ENCODE assay signal across 8 cellular contexts in genomic region chr13:23159205-23159586, GRCh38. TPM values are rescaled to one million over a fixed set of nuclear protein-coding genes. Genes with fewer than 3 reads are reported as not detected.
DNase-seq lines count a peak whose midpoint lies in the region; ATAC-seq and TF ChIP-seq lines count a peak whose summit lies in the region.

No MANE protein-coding gene starts in this region.

- TF ChIP-seq RAD21 in SK-N-SH (IDR thresholded peaks at IDR 0.05; ENCODE audit: low read length): no peak; the same call in 1 of the 2 replicates

- H3K27ac Mint-ChIP-seq in glutamatergic neuron (ENCODE audit: unreplicated experiment): no peak overlapping the region

- CTCF ChIA-PET in SK-N-SH (lab: Yijun Ruan, JAX): interaction anchor here (0.6 to 1.0 kb wide), 3 partner anchors 8 to 729 kb away, joined by 3 to 5 read pairs (median 3); no protein-coding TSS in a partner anchor

- H4K20me1 ChIP-seq in SK-N-SH (ENCODE audit: insufficient read depth): no peaks in the 10 kb centered on the region

- TF ChIP-seq POLR2A in sigmoid colon (IDR thresholded peaks at IDR 0.05): no peak

- TF ChIP-seq EP300 in SK-N-SH (IDR thresholded peaks at IDR 0.05; ENCODE audit: borderline replicate concordance in 1 of 2, low read depth in 1 of 2, low read length in 1 of 2): no peak
- no peak for TF ChIP-seq EP300 in sigmoid colon (IDR thresholded peaks at IDR 0.05)

- 3% methylated on average over 9 of the region's 11 CpGs for WGBS in SK-N-SH (ENCODE audit: low lambda C conversion rate)
- 16 to 20% methylated on average over 11 of the region's 11 CpGs for WGBS in sigmoid colon, 2 donors

- H3K36me3 ChIP-seq in SK-N-SH (replicated peaks in 1 of 2; ENCODE audit: control insufficient read depth in 1 of 2, insufficient read depth in 2 of 2, low read length in 1 of 2) (no peaks in the 10 kb centered on the region), sigmoid colon (no peaks in the 10 kb centered on the region)

- peaks cover 16% of the 10 kb centered on the region for H3K27me3 Mint-ChIP-seq in glutamatergic neuron (ENCODE audit: unreplicated experiment)

- H3K4me3 Mint-ChIP-seq in glutamatergic neuron (ENCODE audit: unreplicated experiment): peak overlapping the region; percentile 94

- intact Hi-C loops in Right ventricle myocardium inferior (cut with DNase I) (no loop called here), cardiac septum (cut with DNase I) (no loop called here), sigmoid colon (cut with DNase I) (no loop called here)

- H3F3A ChIP-seq in SK-N-SH (replicated peaks; ENCODE audit: insufficient read depth): no peaks in the 10 kb centered on the region

- TF ChIP-seq CTCF in SK-N-SH (IDR thresholded peaks at IDR 0.05) (peak; percentile 68), glutamatergic neuron (IDR thresholded peaks at IDR 0.05; ENCODE audit: partially characterized antibody, unreplicated experiment) (peak; percentile 82), sigmoid colon (IDR thresholded peaks at IDR 0.05) (peak in 1 of 4 experiments; percentile 21)

- peak overlapping the region; percentile 68; the same call in 1 of the 2 replicates for H2AFZ ChIP-seq in SK-N-SH (ENCODE audit: low read depth)

- H3K9ac ChIP-seq in SK-N-SH: no peak overlapping the region

- peaks cover 32% of the 10 kb centered on the region for H3K27me3 ChIP-seq in SK-N-SH (ENCODE audit: insufficient read depth)
- H3K27me3 ChIP-seq in sigmoid colon: peaks cover 0 to 25% (median 12%) of the 10 kb centered on the region in 3 donors

- DNase-seq in Right ventricle myocardium inferior (ENCODE audit: missing footprints) (no peak), cardiac septum (ENCODE audit: low spot score) (no peak), SK-N-SH (peak; percentile 54), glutamatergic neuron (peak; percentile 82), sigmoid colon (no peak), T-helper 9 cell (no peak), midbrain (lab: John Stamatoyannopoulos, UW) (no peak)

- H3K36me3 Mint-ChIP-seq in glutamatergic neuron (ENCODE audit: unreplicated experiment): no peaks in the 10 kb centered on the region

- H3K4me1 ChIP-seq in SK-N-SH (ENCODE audit: control insufficient read depth in 1 of 2, insufficient read depth in 2 of 2, low read depth in 1 of 2, low read length in 1 of 2): no peaks in the 10 kb centered on the region
- H3K4me1 ChIP-seq in sigmoid colon: peaks cover 0 to 10% (median 3%) of the 10 kb centered on the region in 4 donors

- H3K4me2 ChIP-seq in SK-N-SH: peak overlapping the region; percentile 67

- peaks cover 4% of the 10 kb centered on the region for H3K4me1 Mint-ChIP-seq in glutamatergic neuron (ENCODE audit: low read depth, unreplicated experiment)

- POLR2A ChIA-PET in SK-N-SH (lab: Yijun Ruan, JAX): no interaction called here

- H3K27ac ChIP-seq in SK-N-SH (ENCODE audit: low read depth in 2 of 2, low read length in 1 of 2): no peak overlapping the region
- H3K27ac ChIP-seq in sigmoid colon: no peak overlapping the region

- H3K9me3 ChIP-seq in SK-N-SH (no peaks in the 10 kb centered on the region), sigmoid colon (no peaks in the 10 kb centered on the region)

- no peaks in the 10 kb centered on the region for H3K79me2 ChIP-seq in SK-N-SH (ENCODE audit: insufficient read depth)

- peaks cover 5% of the 10 kb centered on the region for H3K9me3 Mint-ChIP-seq in glutamatergic neuron (ENCODE audit: unreplicated experiment)

- peak overlapping the region in 1 of 2 experiments; percentile 48; a peak in 1 of 4 replicates for H3K4me3 ChIP-seq in SK-N-SH (ENCODE audit: low read depth in 2 of 2, low read length in 1 of 2)
- H3K4me3 ChIP-seq in sigmoid colon: peak overlapping the region; percentile 18 to 40 (median 34)

- peak; percentile 64 for ATAC-seq in Right ventricle myocardium inferior
- no peak for ATAC-seq in HG02678 (IDR thresholded peaks at IDR 0.05; ENCODE audit: unreplicated experiment)

- H3K9me2 ChIP-seq in SK-N-SH: no peaks in the 10 kb centered on the region

TF ChIP-seq in SK-N-SH, 30 proteins besides CTCF, POLR2A, EP300 and RAD21:
- TF ChIP-seq USF2 (IDR thresholded peaks at IDR 0.05; ENCODE audit: borderline replicate concordance, low read depth, low read length): no peak
- TF ChIP-seq RCOR1 (IDR thresholded peaks at IDR 0.05; ENCODE audit: low read length): no peak
- no peak for TF ChIP-seq GABPA (IDR thresholded peaks at IDR 0.05; ENCODE audit: low read depth)
- no peak for TF ChIP-seq NRF1 (IDR thresholded peaks at IDR 0.05; ENCODE audit: low read depth, low read length)
- TF ChIP-seq MEF2A (IDR thresholded peaks at IDR 0.05; ENCODE audit: borderline replicate concordance, low read depth): no peak
- TF ChIP-seq TEAD4 (IDR thresholded peaks at IDR 0.05; ENCODE audit: borderline replicate concordance, insufficient read depth): no peak
- no peak for TF ChIP-seq MAX (IDR thresholded peaks at IDR 0.05; ENCODE audit: low read depth)
- no peak for TF ChIP-seq RXRA (IDR thresholded peaks at IDR 0.05; ENCODE audit: borderline replicate concordance, low read depth)
- no peak for TF ChIP-seq ZBTB33 (IDR thresholded peaks at IDR 0.05; ENCODE audit: borderline replicate concordance, low read depth)
- TF ChIP-seq NFIC (IDR thresholded peaks at IDR 0.05; ENCODE audit: borderline replicate concordance): no peak
- TF ChIP-seq USF1 (IDR thresholded peaks at IDR 0.05; ENCODE audit: borderline replicate concordance, low read depth): no peak
- TF ChIP-seq TAF1 (IDR thresholded peaks at IDR 0.05; ENCODE audit: borderline replicate concordance, low read depth, low read length): no peak
- TF ChIP-seq ELF1 (IDR thresholded peaks at IDR 0.05): no peak
- TF ChIP-seq FOSL2 (IDR thresholded peaks at IDR 0.05; ENCODE audit: borderline replicate concordance, low read depth): no peak
- no peak for TF ChIP-seq GATA2 (CRISPR knock-in tag; IDR thresholded peaks at IDR 0.05)
- TF ChIP-seq TCF12 (IDR thresholded peaks at IDR 0.05): no peak
- TF ChIP-seq CHD2 (IDR thresholded peaks at IDR 0.05; ENCODE audit: low read length, partially characterized antibody): no peak
- TF ChIP-seq SMC3 (IDR thresholded peaks at IDR 0.05; ENCODE audit: low read depth, low read length): no peak
- TF ChIP-seq JUND (IDR thresholded peaks at IDR 0.05): no peak
- no peak for TF ChIP-seq RFX5 (IDR thresholded peaks at IDR 0.05; ENCODE audit: low read length)

RNA-seq across cellular contexts. Expression of gene SGCG, which starts 21.6 kb away (rescaled TPM):
- total RNA-seq in Right ventricle myocardium inferior (80.5 TPM), cardiac septum (81.7 TPM), glutamatergic neuron (ENCODE audit: unreplicated experiment) (2.6 TPM), sigmoid colon (1 to 10 TPM in 2 of 4 donors, under 1 TPM in 2; 0.16 to 1.1 (median 1.0) TPM)
- polyA plus RNA-seq in SK-N-SH (2012; rRNA removed) (not detected in 2 replicates), sigmoid colon (1 to 10 TPM in 1 of 3 donors, under 1 TPM in 1, not detected in 1; 0.23 to 1.2 TPM)
- polyA plus RNA-seq in SK-N-SH (2012; cell fraction: cytosol; rRNA removed): not detected in 2 replicates
- not detected in 2 replicates for polyA plus RNA-seq in SK-N-SH (2012; cell fraction: nucleus; rRNA removed)

Comparison
In these comparisons a context has a peak if more than half of its experiments do, and no peak if none do; other contexts are left out.
1. DNase-seq: peak in SK-N-SH (single experiment) and glutamatergic neuron (single experiment); none in Right ventricle myocardium inferior (single experiment), cardiac septum (single experiment), sigmoid colon (single experiment), T-helper 9 cell (single experiment) and midbrain (single experiment).
2. RNA of gene SGCG, which starts 21.6 kb away (total RNA-seq): 81.7 TPM in cardiac septum (single experiment) and 80.5 TPM in Right ventricle myocardium inferior (single experiment); 2.6 TPM in glutamatergic neuron (single experiment) and 0.16 to 1.1 TPM in sigmoid colon; every median in the first group is over 10 times any median in the second.